14 cellular contexts compared by ENCODE assay signal in the genomic region with DNA sequence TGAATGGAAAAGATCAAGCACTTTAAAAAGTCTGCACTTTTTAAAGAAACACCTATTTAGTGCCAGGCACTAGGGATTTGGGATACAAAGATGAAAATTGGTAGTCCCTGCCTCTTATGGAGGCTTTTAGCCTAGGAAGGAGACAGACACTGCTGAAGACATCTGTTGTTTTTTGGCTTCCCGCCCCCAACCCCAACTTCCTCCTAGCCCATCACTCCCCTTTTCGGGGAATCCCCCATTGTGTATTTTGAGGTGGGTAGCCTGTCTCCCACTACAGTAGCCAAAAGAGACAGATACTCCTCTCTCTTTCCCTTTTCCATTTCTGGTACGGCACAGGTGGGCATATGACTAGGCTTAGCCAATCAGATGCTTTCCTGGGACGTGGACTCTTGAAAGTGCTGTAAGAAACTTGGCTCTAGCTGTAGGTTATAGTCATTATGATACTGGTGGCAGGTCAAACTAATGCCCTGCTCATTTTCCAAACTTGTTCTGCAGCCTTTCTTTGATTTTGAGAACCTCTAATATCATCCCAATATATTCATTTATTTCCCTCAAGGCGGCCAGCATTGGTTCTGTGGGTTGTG.
DNase-seq lines count a peak whose midpoint lies in the region; ATAC-seq and TF ChIP-seq lines count a peak whose summit lies in the region.
"Had no signal": no experiment of that assay in that cellular context is flagged by ENCODE, and none has a peak within 500 bp of the region (broad histone marks: within the 10 kb centered on the region; RNA-seq: fewer than 3 reads in every experiment).

No MANE protein-coding gene starts in this region.

- no peak overlapping the region for H3K4me3 ChIP-seq in coronary artery
- no peak overlapping the region for H3K4me3 ChIP-seq in transverse colon
- H3K4me3 ChIP-seq: adrenal gland, left ventricle myocardium inferior had no signal

- intact Hi-C loops in activated B cell treated with CpG ODN at 0.5 μM for 24 hours (cut with micrococcal nuclease) = no loop called here
- intact Hi-C loops in transverse colon (cut with DNase I; ENCODE audit: low total_unique reads) = no loop called here

- H3K36me3 Mint-ChIP-seq in activated B cell treated with CpG ODN at 0.5 μM for 24 hours (ENCODE audit: low read depth) = no peaks in the 10 kb centered on the region

- 70 to 82% methylated on average over 5 of the region's 5 CpGs for WGBS in transverse colon (ENCODE audit: low coverage in 1 of 2), 2 donors

- TF ChIP-seq CTCF in activated B cell treated with CpG ODN at 0.5 μM for 24 hours (IDR thresholded peaks at IDR 0.05) (no peak), coronary artery (IDR thresholded peaks at IDR 0.05) (no peak), transverse colon (IDR thresholded peaks at IDR 0.05) (no peak)

- H3K9me3 ChIP-seq in transverse colon = no peaks in the 10 kb centered on the region
- H3K9me3 ChIP-seq: adrenal gland, left ventricle myocardium inferior had no signal

- H3K27me3 ChIP-seq in transverse colon = no peaks in the 10 kb centered on the region
- H3K27me3 ChIP-seq: adrenal gland had no signal

- ATAC-seq in GM18498 (IDR thresholded peaks at IDR 0.05; ENCODE audit: unreplicated experiment) (peak; percentile 73), GM21360 (IDR thresholded peaks at IDR 0.05; ENCODE audit: unreplicated experiment) (peak; percentile 36), HG03095 (IDR thresholded peaks at IDR 0.05; ENCODE audit: unreplicated experiment) (peak; percentile 39), activated B cell treated with CpG ODN at 0.5 μM for 24 hours (ENCODE audit: low read depth) (peak; percentile 25)

- H3K4me3 Mint-ChIP-seq in activated B cell treated with CpG ODN at 0.5 μM for 24 hours = no peak overlapping the region

- peaks cover 11% of the 10 kb centered on the region for H3K4me1 Mint-ChIP-seq in activated B cell treated with CpG ODN at 0.5 μM for 24 hours

- no peak overlapping the region for H3K27ac ChIP-seq in coronary artery
- no peak overlapping the region for H3K27ac ChIP-seq in transverse colon
- H3K27ac ChIP-seq: adrenal gland, left ventricle myocardium inferior, parathyroid adenoma had no signal

- no peak for TF ChIP-seq EP300 in transverse colon (IDR thresholded peaks at IDR 0.05; ENCODE audit: low read depth)

- H3K36me3 ChIP-seq in transverse colon = no peaks in the 10 kb centered on the region
- H3K36me3 ChIP-seq: adrenal gland, left ventricle myocardium inferior had no signal

- H3K27ac Mint-ChIP-seq in activated B cell treated with CpG ODN at 0.5 μM for 24 hours = no peak overlapping the region

- H3K27me3 Mint-ChIP-seq in activated B cell treated with CpG ODN at 0.5 μM for 24 hours = peaks cover 2% of the 10 kb centered on the region

- H3K9me3 Mint-ChIP-seq in activated B cell treated with CpG ODN at 0.5 μM for 24 hours = peaks cover 8% of the 10 kb centered on the region

- TF ChIP-seq POLR2A in transverse colon (IDR thresholded peaks at IDR 0.05) = no peak

- in situ Hi-C loops in transverse colon (cut with MboI; ENCODE audit: low pct_ligation_motif_present in 1 of 4, low pct_unique_long_range_greater_than_20kb in 1 of 4, low sequenced_read_pairs in 3 of 4) = no loop called here

- no peak for DNase-seq in activated B cell treated with CpG ODN at 0.5 μM for 24 hours
- no peak for DNase-seq in coronary artery (ENCODE audit: low spot score)
- DNase-seq in AG08395 (ENCODE audit: low spot score) = no peak
- no peak for DNase-seq in NCI-H1092 (lab: John Stamatoyannopoulos, UW)
- DNase-seq in transverse colon = no peak
- DNase-seq: adrenal gland; left ventricle myocardium inferior; NCI-H1694 treated with DMSO at 0.1 percent for 48 hours; NK-92 treated with Interleukin-12 subunit alpha and Interleukin-12 subunit beta, amount 100 ng/mL, for 24 hours; stimulated activated CD4-positive, alpha-beta T cell treated with anti-CD3 and anti-CD28 coated beads, Interleukin-2, amount 100 ng/mL, for 48 hours had no signal

- CTCF ChIA-PET in activated B cell treated with CpG ODN at 0.5 μM for 24 hours (lab: Charles Lee) = no interaction called here

- H3K4me1 ChIP-seq in transverse colon = no peaks in the 10 kb centered on the region
- H3K4me1 ChIP-seq: adrenal gland, left ventricle myocardium inferior, parathyroid adenoma had no signal

- POLR2A ChIA-PET in activated B cell treated with CpG ODN at 0.5 μM for 24 hours (lab: Charles Lee) = no interaction called here
